ENCODE assay signal across 1 cellular context in genomic region chr1:145979746-145980435, GRCh38.
TF ChIP-seq lines count a peak whose summit lies in the region.

No MANE protein-coding gene starts in this region.

TF ChIP-seq in H1, 55 proteins besides CTCF, POLR2A, EP300 and RAD21:
- TF ChIP-seq CBX8 (IDR thresholded peaks at IDR 0.05; ENCODE audit: borderline replicate concordance, low read depth, low read length), result no peak
- TF ChIP-seq SIX5 (IDR thresholded peaks at IDR 0.05; ENCODE audit: low read depth, low read length), result no peak
- no peak for TF ChIP-seq POU5F1 (IDR thresholded peaks at IDR 0.05; ENCODE audit: low read depth, low read length)
- no peak for TF ChIP-seq YY1 (IDR thresholded peaks at IDR 0.05; ENCODE audit: low read depth, low read length)
- peak; percentile 69 for TF ChIP-seq CHD7 (IDR thresholded peaks at IDR 0.05; ENCODE audit: insufficient replicate concordance, low read length)
- no peak for TF ChIP-seq TAF7 (optimal IDR thresholded peaks at IDR 0.05; ENCODE audit: borderline replicate concordance, low read depth, low read length)
